In genomic region chr9:26243722-26244121, GRCh38 we compare ENCODE assay signal across 1 cellular context.
TF ChIP-seq lines count a peak whose summit lies in the region.

No MANE protein-coding gene starts in this region.

TF ChIP-seq in SK-N-SH treated with all-trans-retinoic acid at 6 μM for 48 hours, 23 proteins besides CTCF, POLR2A, EP300 and RAD21 (continued from another document):
- TF ChIP-seq, protein P1, sequence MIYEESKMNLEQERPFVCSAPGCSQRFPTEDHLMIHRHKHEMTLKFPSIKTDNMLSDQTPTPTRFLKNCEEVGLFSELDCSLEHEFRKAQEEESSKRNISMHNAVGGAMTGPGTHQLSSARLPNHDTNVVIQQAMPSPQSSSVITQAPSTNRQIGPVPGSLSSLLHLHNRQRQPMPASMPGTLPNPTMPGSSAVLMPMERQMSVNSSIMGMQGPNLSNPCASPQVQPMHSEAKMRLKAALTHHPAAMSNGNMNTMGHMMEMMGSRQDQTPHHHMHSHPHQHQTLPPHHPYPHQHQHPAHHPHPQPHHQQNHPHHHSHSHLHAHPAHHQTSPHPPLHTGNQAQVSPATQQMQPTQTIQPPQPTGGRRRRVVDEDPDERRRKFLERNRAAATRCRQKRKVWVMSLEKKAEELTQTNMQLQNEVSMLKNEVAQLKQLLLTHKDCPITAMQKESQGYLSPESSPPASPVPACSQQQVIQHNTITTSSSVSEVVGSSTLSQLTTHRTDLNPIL (CRISPR knock-in tag; IDR thresholded peaks at IDR 0.05; ENCODE audit: low read depth): no peak
TF ChIP-seq in SK-N-SH treated with all-trans-retinoic acid at 6 μM for 48 hours: peak in this region for 1.
